8 cellular contexts compared by ENCODE assay signal in genomic region chr12:116861331-116861730, GRCh38. TPM values are rescaled to one million over a fixed set of nuclear protein-coding genes. Genes with fewer than 3 reads are reported as not detected.
DNase-seq lines count a peak whose midpoint lies in the region; ATAC-seq, FAIRE-seq and TF ChIP-seq lines count a peak whose summit lies in the region.

No MANE protein-coding gene starts in this region.

- H3K27me3 ChIP-seq in BLaER1, result no peaks in the 10 kb centered on the region
- H3K27me3 ChIP-seq in pancreas, result no peaks in the 10 kb centered on the region
- H3K27me3 ChIP-seq in gastrocnemius medialis, result peaks cover 6 to 24% (median 21%) of the 10 kb centered on the region in 3 donors
- H3K27me3 ChIP-seq in H7 (ENCODE audit: control insufficient read depth, insufficient read depth, low read length), result no peaks in the 10 kb centered on the region

- H3K9ac ChIP-seq in BLaER1, result peak overlapping the region; percentile 8; the same call in 1 of the 2 replicates

- no peak for DNase-seq in RWPE1 (ENCODE audit: low spot score)
- DNase-seq in pancreas, result peak in 2 of 6 donors; percentile 11 to 31
- no peak for DNase-seq in gastrocnemius medialis
- no peak for DNase-seq in H7

- H3K9me3 ChIP-seq in BLaER1 (no peaks in the 10 kb centered on the region), pancreas (no peaks in the 10 kb centered on the region), gastrocnemius medialis (no peaks in the 10 kb centered on the region)

- no peak for FAIRE-seq in pancreas (lab: Jason Lieb, UNC)

- in situ Hi-C loops in gastrocnemius medialis (cut with MboI; ENCODE audit: low sequenced_read_pairs in 4 of 4), result no loop called here

- H4K20me1 ChIP-seq in BLaER1, result no peaks in the 10 kb centered on the region

- WGBS in pancreas, 2 donors, result 16 to 33% methylated on average over 12 of the region's 12 CpGs

- H3K36me3 ChIP-seq in BLaER1, result no peaks in the 10 kb centered on the region
- H3K36me3 ChIP-seq in pancreas, result no peaks in the 10 kb centered on the region
- no peaks in the 10 kb centered on the region for H3K36me3 ChIP-seq in gastrocnemius medialis
- H3K36me3 ChIP-seq in H7 (replicated peaks; ENCODE audit: control insufficient read depth, insufficient read depth, low read length), result no peaks in the 10 kb centered on the region

- CTCF ChIA-PET in RWPE1 (lab: Yijun Ruan, JAX), result no interaction called here

- intact Hi-C loops in pancreas (cut with DNase I), result no loop called here
- intact Hi-C loops in gastrocnemius medialis (cut with DNase I; ENCODE audit: low total_unique reads), result no loop called here

- H3K27ac ChIP-seq in BLaER1 (no peak overlapping the region), RWPE1 (peak overlapping the region; percentile 45; the same call in 1 of the 2 replicates), cingulate gyrus (ENCODE audit: low read depth, low read length) (peak overlapping the region; percentile 63), pancreas (no peak overlapping the region), gastrocnemius medialis (no peak overlapping the region)

- TF ChIP-seq CTCF in RWPE1 (conservative IDR thresholded peaks at IDR 0.05; ENCODE audit: low read depth) (no peak), pancreas (IDR thresholded peaks at IDR 0.05) (no peak), gastrocnemius medialis (IDR thresholded peaks at IDR 0.05 in 4 of 5, conservative IDR thresholded peaks at IDR 0.05 in 1 of 5) (no peak)

- H3K4me1 ChIP-seq in BLaER1, result peaks cover 63% of the 10 kb centered on the region
- no peaks in the 10 kb centered on the region for H3K4me1 ChIP-seq in pancreas
- no peaks in the 10 kb centered on the region for H3K4me1 ChIP-seq in gastrocnemius medialis

- no peak for TF ChIP-seq POLR2A in gastrocnemius medialis (IDR thresholded peaks at IDR 0.05)

- peak overlapping the region; percentile 69 for H3K4me2 ChIP-seq in BLaER1

- POLR2A ChIA-PET in RWPE1 (lab: Yijun Ruan, JAX; ENCODE audit: low non-redundant PET), result no interaction called here

- H3K4me3 ChIP-seq in BLaER1, result no peak overlapping the region
- H3K4me3 ChIP-seq in pancreas, result no peak overlapping the region
- no peak overlapping the region for H3K4me3 ChIP-seq in gastrocnemius medialis
- H3K4me3 ChIP-seq in H7 (ENCODE audit: insufficient read depth, low read depth, low read length), result no peak overlapping the region

- ATAC-seq in GM18909 (IDR thresholded peaks at IDR 0.05; ENCODE audit: poor library complexity, unreplicated experiment) (peak; percentile 82), HG03066 (IDR thresholded peaks at IDR 0.05; ENCODE audit: low read depth, unreplicated experiment) (peak; percentile 80), pancreas (peak in 3 of 4 donors; percentile 44 to 70 (median 70)), gastrocnemius medialis (no peak)

RNA-seq across cellular contexts. Expression of gene HRK, which starts 19.9 kb away (rescaled TPM):
- total RNA-seq in pancreas (under 1 TPM in 3 of 6 donors, not detected in 3; 0.04 to 0.16 (median 0.16) TPM), gastrocnemius medialis (not detected)
- polyA plus RNA-seq in pancreas, result under 1 TPM in 1 of 2 donors, not detected in 1; 0.05 TPM
- total RNA-seq in H7 (2014; rRNA removed; shearing (Covaris generic)), result 0.33 and 0.59 TPM in 2 replicates

RNA-seq across cellular contexts. Expression of gene FBXW8, which starts 49.4 kb away (rescaled TPM):
- total RNA-seq in pancreas (1 to 10 TPM; 8.0 to 9.6 (median 8.6) TPM), gastrocnemius medialis (1 to 10 TPM; 4.2 to 5.6 (median 4.7) TPM)
- polyA plus RNA-seq in pancreas, result 1 to 10 TPM; 3.6 to 4.9 TPM
- 10.4 and 13.2 TPM in 2 replicates for total RNA-seq in H7 (2014; rRNA removed; shearing (Covaris generic))

Comparison
In these comparisons a context has a peak if more than half of its experiments do, and no peak if none do; other contexts are left out.
1. H3K27ac ChIP-seq: peak in RWPE1 (single experiment) and cingulate gyrus (single experiment); none in BLaER1 (single experiment), pancreas (0 of 4) and gastrocnemius medialis (0 of 4).
2. ATAC-seq: peak in GM18909 (single experiment), HG03066 (single experiment) and pancreas (3 of 4); none in gastrocnemius medialis (0 of 2).